Comparison of ENCODE assay signal across 10 cellular contexts in the genomic region with DNA sequence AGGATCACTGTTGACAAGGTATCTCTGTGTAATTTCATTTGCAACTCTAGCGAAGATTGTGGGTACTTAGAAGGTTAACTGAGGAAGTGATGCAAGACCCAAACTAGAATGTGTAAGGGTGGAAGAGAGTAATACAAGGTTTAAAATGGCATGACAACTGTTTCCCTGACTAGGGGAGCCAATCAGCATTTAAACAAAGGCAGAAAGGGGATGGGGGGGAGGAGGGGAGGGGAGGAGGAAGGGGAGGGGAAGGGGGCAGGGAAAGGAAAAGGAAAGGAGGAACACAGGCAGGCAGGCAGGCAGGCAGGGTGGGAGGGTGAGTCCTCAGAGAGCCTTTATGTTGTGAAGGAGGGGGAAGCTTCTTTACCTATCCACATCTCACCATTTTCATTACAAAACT. TPM values are rescaled to one million over a fixed set of nuclear protein-coding genes. Genes with fewer than 3 reads are reported as not detected.
DNase-seq lines count a peak whose midpoint lies in the region; ATAC-seq and TF ChIP-seq lines count a peak whose summit lies in the region.
"Had no signal": no experiment of that assay in that cellular context is flagged by ENCODE, and none has a peak within 500 bp of the region (broad histone marks: within the 10 kb centered on the region; RNA-seq: fewer than 3 reads in every experiment).

No MANE protein-coding gene starts in this region.

- no peak for ATAC-seq in GM19023 (IDR thresholded peaks at IDR 0.05; ENCODE audit: unreplicated experiment)
- ATAC-seq in HG02678 (IDR thresholded peaks at IDR 0.05; ENCODE audit: unreplicated experiment): no peak
- ATAC-seq: Right ventricle myocardium inferior had no signal

- H3K36me3 ChIP-seq in spleen: peaks cover 0 to 85% (median 41%) of the 10 kb centered on the region in 6 donors
- H3K36me3 ChIP-seq: neural progenitor cell had no signal

- no peak for TF ChIP-seq CTCF in spleen (IDR thresholded peaks at IDR 0.05 in 8 of 11, conservative IDR thresholded peaks at IDR 0.05 in 3 of 11)

- H3K27ac ChIP-seq in cingulate gyrus (ENCODE audit: low read depth, low read length): peak overlapping the region; percentile 82
- H3K27ac ChIP-seq in spleen: peak overlapping the region in 6 of 8 donors; percentile 48 to 78 (median 66)
- H3K27ac ChIP-seq: neural progenitor cell had no signal

- H3K4me1 ChIP-seq in spleen: peaks cover 0 to 60% (median 18%) of the 10 kb centered on the region in 6 donors
- H3K4me1 ChIP-seq: neural progenitor cell had no signal

- TF ChIP-seq POLR2A in spleen (IDR thresholded peaks at IDR 0.05): no peak

- intact Hi-C loops in spleen (cut with DNase I; ENCODE audit: low total_unique reads): loop anchor here (5.0 kb wide), 1 partner anchor 397 kb away; no protein-coding TSS in a partner anchor

- no peak overlapping the region for H3K4me3 ChIP-seq in spleen
- H3K4me3 ChIP-seq: neural progenitor cell had no signal

- no peaks in the 10 kb centered on the region for H3K9me3 ChIP-seq in spleen

- DNase-seq in NCI-H2171 (lab: John Stamatoyannopoulos, UW) (peak; percentile 9), NCI-H2171 treated with DMSO at 0.1 percent for 48 hours (lab: John Stamatoyannopoulos, UW) (no peak), RPMI7951 (ENCODE audit: low read depth) (peak; percentile 17), spleen (no peak), NCI-H2227 (lab: John Stamatoyannopoulos, UW; ENCODE audit: unreplicated experiment) (no peak)

- WGBS in spleen, 5 donors: 45 to 76% (median 67%) methylated on average over 1 of the region's 1 CpG

- H3K27me3 ChIP-seq in spleen (replicated peaks in 1 of 7): no peaks in the 10 kb centered on the region
- H3K27me3 ChIP-seq: neural progenitor cell had no signal

RNA-seq across cellular contexts. Expression of gene NRDE2, which starts 31.1 kb away (rescaled TPM):
- total RNA-seq in RPMI7951 (2014; rRNA removed; shearing (Covaris generic)): 5.0 and 5.2 TPM in 2 replicates
- total RNA-seq in spleen: 10 to 100 TPM; 15.2 to 28.9 (median 22.4) TPM
- polyA plus RNA-seq in spleen: 10 to 100 TPM in 2 of 3 donors, 1 to 10 TPM in 1; 6.3 to 13.2 (median 11.3) TPM

RNA-seq across cellular contexts. Expression of gene PSMC1, which starts 44.3 kb away (rescaled TPM):
- total RNA-seq in RPMI7951 (2014; rRNA removed; shearing (Covaris generic)): 161 and 194 TPM in 2 replicates
- total RNA-seq in spleen: 100 to 1,000 TPM in 1 of 7 donors, 10 to 100 TPM in 6; 70.7 to 103 (median 83.3) TPM
- 100 to 1,000 TPM in 1 of 3 donors, 10 to 100 TPM in 2; 72.4 to 104 (median 85.9) TPM for polyA plus RNA-seq in spleen

Comparison
In these comparisons a context has a peak if more than half of its experiments do, and no peak if none do; other contexts are left out.
1. DNase-seq: peak in NCI-H2171 (single experiment) and RPMI7951 (single experiment); none in NCI-H2171 treated with DMSO at 0.1 percent for 48 hours (single experiment), spleen (single experiment) and NCI-H2227 (single experiment).